17 cellular contexts compared by ENCODE assay signal in the genomic region with DNA sequence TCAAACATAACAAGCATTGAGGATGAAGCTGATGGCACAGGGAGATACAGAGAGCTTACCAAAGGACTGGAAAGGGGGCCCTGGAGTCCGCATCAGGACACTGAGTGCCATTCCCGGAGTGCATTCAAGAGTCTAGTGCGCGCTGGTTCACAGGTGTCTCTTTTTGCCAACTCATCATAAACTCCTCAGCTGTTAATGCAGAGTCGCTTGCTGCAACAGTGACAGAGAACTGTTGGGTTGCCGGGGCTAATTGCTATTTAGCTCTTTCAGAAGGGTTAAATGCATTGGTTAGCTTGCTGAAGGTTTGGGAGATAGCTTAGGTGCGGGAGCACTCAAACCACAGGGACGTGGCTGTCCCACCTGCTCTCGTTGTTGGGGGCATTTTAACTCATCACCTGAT.
DNase-seq lines count a peak whose midpoint lies in the region; ATAC-seq, FAIRE-seq and TF ChIP-seq lines count a peak whose summit lies in the region.
"Had no signal": no experiment of that assay in that cellular context is flagged by ENCODE, and none has a peak within 500 bp of the region (broad histone marks: within the 10 kb centered on the region; RNA-seq: fewer than 3 reads in every experiment).

No MANE protein-coding gene starts in this region.

- no peaks in the 10 kb centered on the region for H3K4me1 ChIP-seq in A549
- no peaks in the 10 kb centered on the region for H3K4me1 ChIP-seq in kidney (ENCODE audit: control insufficient read depth in 1 of 2, insufficient read depth in 1 of 2, low read depth in 1 of 2, low read length in 2 of 2)
- H3K4me1 ChIP-seq: BLaER1, Caco-2 had no signal

- H3K27me3 Mint-ChIP-seq in progenitor cell of endocrine pancreas = peaks cover 5% of the 10 kb centered on the region
- no peaks in the 10 kb centered on the region for H3K27me3 Mint-ChIP-seq in mesothelial cell of epicardium (ENCODE audit: low read depth)
- H3K27me3 Mint-ChIP-seq: CD8-positive, alpha-beta memory T cell had no signal

- no peak overlapping the region for H3K4me3 Mint-ChIP-seq in progenitor cell of endocrine pancreas (ENCODE audit: low read depth)
- H3K4me3 Mint-ChIP-seq in mesothelial cell of epicardium = no peak overlapping the region
- H3K4me3 Mint-ChIP-seq: CD8-positive, alpha-beta memory T cell; HFFc6 had no signal

- no peaks in the 10 kb centered on the region for H3K9me3 ChIP-seq in A549
- no peaks in the 10 kb centered on the region for H3K9me3 ChIP-seq in kidney (ENCODE audit: control insufficient read depth in 1 of 2, low read length in 2 of 2)
- H3K9me3 ChIP-seq: BLaER1, Caco-2 had no signal

- H3K4me3 ChIP-seq in A549 = no peak overlapping the region
- no peak overlapping the region for H3K4me3 ChIP-seq in kidney (ENCODE audit: low read length in 2 of 2)
- H3K4me3 ChIP-seq: BLaER1 had no signal

- H3K9me3 Mint-ChIP-seq in progenitor cell of endocrine pancreas (ENCODE audit: low read depth) (no peaks in the 10 kb centered on the region), mesothelial cell of epicardium (peaks cover 2% of the 10 kb centered on the region)

- no peak overlapping the region for H3K27ac ChIP-seq in A549
- H3K27ac ChIP-seq in kidney (ENCODE audit: low read depth in 2 of 2, low read length in 2 of 2) = no peak overlapping the region
- H3K27ac ChIP-seq: BLaER1 had no signal

- H3K9ac ChIP-seq in kidney (ENCODE audit: low read length in 2 of 2) = no peak overlapping the region
- H3K9ac ChIP-seq: BLaER1 had no signal

- POLR2A ChIA-PET in A549 (lab: Yijun Ruan, JAX) = no interaction called here

- WGBS in A549 (ENCODE audit: missing lambda C conversion rate) = 12% methylated on average over 9 of the region's 9 CpGs

- H3K4me2 ChIP-seq in A549 = no peak overlapping the region
- H3K4me2 ChIP-seq: BLaER1 had no signal

- no peak for TF ChIP-seq POLR2A in A549 (IDR thresholded peaks at IDR 0.05; ENCODE audit: low read length)

- CTCF ChIA-PET in A549 (lab: Yijun Ruan, JAX) = interaction anchor here (0.6 kb wide), 1 partner anchor 12 kb away, joined by 3 read pairs; no protein-coding TSS in a partner anchor

- no peak for TF ChIP-seq CTCF in A549 (IDR thresholded peaks at IDR 0.05)
- no peak for TF ChIP-seq CTCF in progenitor cell of endocrine pancreas (IDR thresholded peaks at IDR 0.05; ENCODE audit: unreplicated experiment)
- TF ChIP-seq CTCF in kidney (IDR thresholded peaks at IDR 0.05; ENCODE audit: borderline replicate concordance, extremely low read depth, insufficient read depth) = no peak
- no peak for TF ChIP-seq CTCF in mesothelial cell of epicardium (IDR thresholded peaks at IDR 0.05; ENCODE audit: unreplicated experiment)

- FAIRE-seq in A549 (lab: Jason Lieb, UNC) (no peak), kidney (lab: Jason Lieb, UNC) (no peak)
- FAIRE-seq: GM12892, GM19239, HTR-8/SVneo had no signal

- DNase-seq in A549 (ENCODE audit: low read depth in 1 of 2, low spot score in 1 of 2) (no peak), Ammon's horn (ENCODE audit: low spot score) (peak; percentile 37), RPMI8226 (peak; percentile 20), medulla oblongata (ENCODE audit: extremely low spot score) (peak; percentile 9), progenitor cell of endocrine pancreas (ENCODE audit: low spot score, unreplicated experiment) (no peak), kidney (no peak), mesothelial cell of epicardium (ENCODE audit: low spot score in 2 of 2, unreplicated experiment in 2 of 2) (no peak)
- DNase-seq: Caco-2; CD8-positive, alpha-beta memory T cell; DND-41; GDM1; HCEC 1CT; HFFc6 had no signal

- ATAC-seq in A549 = no peak

- no peaks in the 10 kb centered on the region for H3K36me3 Mint-ChIP-seq in progenitor cell of endocrine pancreas (ENCODE audit: insufficient read depth)
- no peaks in the 10 kb centered on the region for H3K36me3 Mint-ChIP-seq in mesothelial cell of epicardium
- H3K36me3 Mint-ChIP-seq: CD8-positive, alpha-beta memory T cell had no signal

- TF ChIP-seq RAD21 in A549 (conservative IDR thresholded peaks at IDR 0.05 in 1 of 2, IDR thresholded peaks at IDR 0.05 in 1 of 2) = no peak

- H3K4me1 Mint-ChIP-seq in progenitor cell of endocrine pancreas (ENCODE audit: low read depth) (no peaks in the 10 kb centered on the region), mesothelial cell of epicardium (no peaks in the 10 kb centered on the region)
- H3K4me1 Mint-ChIP-seq: CD8-positive, alpha-beta memory T cell had no signal

- no peaks in the 10 kb centered on the region for H3K36me3 ChIP-seq in kidney (ENCODE audit: control insufficient read depth in 1 of 2, insufficient read depth in 2 of 2, low read length in 2 of 2)
- H3K36me3 ChIP-seq: BLaER1 had no signal

- intact Hi-C loops in kidney (cut with DNase I) = no loop called here

- H3K27ac Mint-ChIP-seq in progenitor cell of endocrine pancreas (no peak overlapping the region), mesothelial cell of epicardium (no peak overlapping the region)
- H3K27ac Mint-ChIP-seq: CD8-positive, alpha-beta memory T cell; HFFc6 had no signal

- no peak for TF ChIP-seq EP300 in A549 (IDR thresholded peaks at IDR 0.05)

TF ChIP-seq in A549, 52 proteins besides CTCF, POLR2A, EP300 and RAD21:
- TF ChIP-seq MAFK (IDR thresholded peaks at IDR 0.05; ENCODE audit: partially characterized antibody) (peak; percentile 81), HOXA7 (CRISPR knock-in tag; IDR thresholded peaks at IDR 0.05) (no peak)
TF ChIP-seq in A549: peak in this region for 1.

Comparison
In these comparisons a context has a peak if more than half of its experiments do, and no peak if none do; other contexts are left out.
1. DNase-seq: peak in Ammon's horn (single experiment), RPMI8226 (single experiment) and medulla oblongata (single experiment); none in A549 (0 of 2), progenitor cell of endocrine pancreas (single experiment), kidney (single experiment) and mesothelial cell of epicardium (0 of 2).